ENCODE assay signal across 15 cellular contexts in the genomic region with DNA sequence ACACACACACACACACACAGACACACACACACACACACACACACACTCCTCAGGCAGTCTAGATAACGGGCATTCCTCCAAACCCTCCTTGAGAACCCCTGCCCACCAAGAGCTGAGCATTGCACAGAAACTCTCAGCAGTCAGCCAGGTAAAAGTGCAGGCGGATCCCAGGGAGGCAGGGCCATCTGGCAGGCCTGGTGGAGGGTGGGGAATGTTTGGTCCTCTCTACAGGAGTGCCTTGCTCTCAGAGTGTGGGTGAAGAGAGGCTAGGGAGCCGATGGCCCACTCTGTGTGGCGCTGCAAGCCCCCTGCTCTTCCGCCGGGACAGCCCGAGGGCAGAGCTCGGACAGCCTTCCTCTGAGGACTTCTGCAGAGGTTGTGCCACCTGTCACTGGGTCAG.
"Had no signal": no experiment of that assay in that cellular context is flagged by ENCODE, and none has a peak within 500 bp of the region (broad histone marks: within the 10 kb centered on the region; RNA-seq: fewer than 3 reads in every experiment).

No MANE protein-coding gene starts in this region.

- H3K4me3 ChIP-seq: cardiac muscle cell, gastrocnemius medialis, tibial artery had no signal

- H3K36me3 ChIP-seq: cardiac muscle cell, gastrocnemius medialis, tibial artery had no signal

- DNase-seq: activated CD4-positive, alpha-beta memory T cell treated with anti-CD3 and anti-CD28 coated beads, Interleukin-2, amount 10 ng/mL, durations not matched to agents 7 days and 5 days; activated CD4-positive, alpha-beta T cell treated with anti-CD3 and anti-CD28 coated beads for 48 hours; activated CD8-positive, alpha-beta memory T cell treated with anti-CD3 and anti-CD28 coated beads, Interleukin-2, amount 10 ng/mL, durations not matched to agents 7 days and 5 days; amniotic stem cell; effector CD8-positive, alpha-beta T cell; gastrocnemius medialis; head of caudate nucleus; kidney; stimulated activated naive CD8-positive, alpha-beta T cell treated with anti-CD3 and anti-CD28 coated beads, Interleukin-15, Interleukin-2, amounts not matched to agents 100 U/mL and 50 U/mL, for 24 hours; substantia nigra; tibial artery had no signal

- H3K27ac ChIP-seq: cardiac muscle cell, gastrocnemius medialis, tibial artery had no signal

- H3K9me3 ChIP-seq: gastrocnemius medialis, tibial artery had no signal

- ATAC-seq: activated CD8-positive, alpha-beta memory T cell treated with anti-CD3 and anti-CD28 coated beads, Interleukin-2, amount 10 ng/mL, durations not matched to agents 7 days and 5 days; esophagus mucosa; gastrocnemius medialis; left lobe of liver; stimulated activated naive CD8-positive, alpha-beta T cell treated with anti-CD3 and anti-CD28 coated beads, Interleukin-15, Interleukin-2, amounts not matched to agents 100 U/mL and 50 U/mL, for 24 hours; WTC11 had no signal
